ENCODE assay signal across 19 cellular contexts in the genomic region with DNA sequence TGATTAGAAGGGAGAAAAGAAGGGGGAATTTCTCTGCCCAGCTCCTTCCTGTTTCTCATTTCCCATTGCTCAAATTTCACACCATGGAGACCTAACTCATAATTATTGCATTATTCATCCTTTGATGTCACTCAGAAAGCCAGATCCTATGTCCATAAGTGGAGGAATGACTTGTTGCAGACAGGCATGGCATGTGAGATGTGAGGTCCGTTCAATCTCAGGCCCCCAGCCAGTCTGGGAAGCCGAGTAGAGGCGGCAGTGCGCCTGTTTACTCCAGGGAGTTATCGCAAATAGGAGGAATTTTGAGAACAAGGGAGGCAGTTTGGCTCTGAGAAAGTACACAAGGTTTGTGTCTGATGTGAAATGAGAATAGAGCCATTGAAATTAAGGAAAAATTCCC. TPM values are rescaled to one million over a fixed set of nuclear protein-coding genes. Genes with fewer than 3 reads are reported as not detected.
A peak's percentile ranks its signal among the peaks of the same experiment; 100 is the strongest.
DNase-seq lines count a peak whose midpoint lies in the region; ATAC-seq, FAIRE-seq and TF ChIP-seq lines count a peak whose summit lies in the region.
"Had no signal": no experiment of that assay in that cellular context is flagged by ENCODE, and none has a peak within 500 bp of the region (broad histone marks: within the 10 kb centered on the region; RNA-seq: fewer than 3 reads in every experiment).

No MANE protein-coding gene starts in this region.

- intact Hi-C loops in IMR-90 (cut with micrococcal nuclease): loop anchor here (5.0 kb wide), 1 partner anchor 74 kb away; no protein-coding TSS in a partner anchor
- intact Hi-C loops in esophagus muscularis mucosa (cut with DNase I): no loop called here
- intact Hi-C loops in pancreas (cut with DNase I): no loop called here

- TF ChIP-seq EP300 in esophagus muscularis mucosa (IDR thresholded peaks at IDR 0.05): no peak

- peak overlapping the region; percentile 82 for H2AFZ ChIP-seq in IMR-90 (replicated peaks; ENCODE audit: low read length, poor library complexity)

- TF ChIP-seq POLR2A in IMR-90 (IDR thresholded peaks at IDR 0.05; ENCODE audit: low read depth, low read length): no peak
- no peak for TF ChIP-seq POLR2A in esophagus muscularis mucosa (IDR thresholded peaks at IDR 0.05; ENCODE audit: low read depth)
- no peak for TF ChIP-seq POLR2A in GM12892 (IDR thresholded peaks at IDR 0.05; ENCODE audit: low read depth, low read length)

- FAIRE-seq in GM12892 (lab: Jason Lieb, UNC): no peak
- FAIRE-seq in pancreas (lab: Jason Lieb, UNC): no peak
- FAIRE-seq: A549, HepG2 had no signal

- no peak for TF ChIP-seq RAD21 in IMR-90 (IDR thresholded peaks at IDR 0.05; ENCODE audit: low read length)

- BruUV-seq in IMR-90 (replicated peaks; lab: Mats Ljungman, UMichigan): no TSS peak

- H3K4me2 ChIP-seq in IMR-90 (ENCODE audit: low read depth, low read length): peak overlapping the region; percentile 8; the same call in 1 of the 2 replicates
- H3K4me2 ChIP-seq: A549 had no signal

- H4K5ac ChIP-seq in IMR-90 (ENCODE audit: low read depth, low read length): no peak overlapping the region; the same call in 1 of the 2 replicates

- H2BK20ac ChIP-seq in IMR-90 (ENCODE audit: low read depth, low read length): peak overlapping the region; percentile 89

- peak overlapping the region; percentile 7 for H3K27ac ChIP-seq in IMR-90 (ENCODE audit: insufficient read depth, low read length)
- no peak overlapping the region for H3K27ac ChIP-seq in esophagus muscularis mucosa (replicated peaks in 1 of 4)
- H3K27ac ChIP-seq in mesodermal cell (ENCODE audit: low read depth, low read length, severe bottlenecking): peak overlapping the region; percentile 66
- no peak overlapping the region for H3K27ac ChIP-seq in pancreas
- H3K27ac ChIP-seq: A549, right lobe of liver had no signal

- peak; percentile 44 for ATAC-seq in IMR-90 (ENCODE audit: low read depth)
- no peak for ATAC-seq in HG02885 (IDR thresholded peaks at IDR 0.05; ENCODE audit: poor library complexity, unreplicated experiment)
- ATAC-seq in pancreas: no peak
- ATAC-seq: A549; activated CD8-positive, alpha-beta memory T cell treated with anti-CD3 and anti-CD28 coated beads, Interleukin-2, amount 10 ng/mL, durations not matched to agents 7 days and 5 days; CD8-positive, alpha-beta T cell; HepG2; right lobe of liver had no signal

- WGBS in IMR-90 (ENCODE audit: extremely low coverage in 2 of 2, insufficient read length in 1 of 2), 2 experiments: 22% methylated on average over 5 of the region's 5 CpGs; no CpG with 5 or more reads in 1 of the 2 experiments
- 65% methylated on average over 5 of the region's 5 CpGs for WGBS in esophagus muscularis mucosa
- WGBS in mesodermal cell (ENCODE audit: insufficient coverage in 2 of 2), 2 experiments: 79 to 81% methylated on average over 5 of the region's 5 CpGs
- WGBS in pancreas, 2 donors: 66 to 69% methylated on average over 5 of the region's 5 CpGs

- H3K4ac ChIP-seq in IMR-90 (ENCODE audit: low read depth, low read length): peak overlapping the region; percentile 37

- H3K27me3 ChIP-seq in IMR-90 (ENCODE audit: control insufficient read depth, insufficient read depth, low read length) (peaks cover 2% of the 10 kb centered on the region; the same call in 1 of the 2 replicates), esophagus muscularis mucosa (no peaks in the 10 kb centered on the region), pancreas (no peaks in the 10 kb centered on the region)
- H3K27me3 ChIP-seq: right lobe of liver, thyroid gland had no signal

- no peak for TF ChIP-seq CTCF in IMR-90 (conservative IDR thresholded peaks at IDR 0.05; ENCODE audit: low read depth, low read length)
- no peak for TF ChIP-seq CTCF in esophagus muscularis mucosa (IDR thresholded peaks at IDR 0.05)
- no peak for TF ChIP-seq CTCF in pancreas (IDR thresholded peaks at IDR 0.05)

- no peak overlapping the region for H3K4me3 ChIP-seq in IMR-90 (ENCODE audit: insufficient read depth, low read depth, low read length)
- H3K4me3 ChIP-seq in esophagus muscularis mucosa: no peak overlapping the region
- H3K4me3 ChIP-seq in mesodermal cell (ENCODE audit: extremely low read depth, insufficient read depth, low read length, poor library complexity, severe bottlenecking): no peak overlapping the region
- H3K4me3 ChIP-seq in pancreas: no peak overlapping the region
- H3K4me3 ChIP-seq: A549, right lobe of liver, thyroid gland had no signal

- in situ Hi-C loops in IMR-90 (cut with MboI; ENCODE audit: low sequenced_read_pairs): no loop called here

- H4K91ac ChIP-seq in IMR-90 (ENCODE audit: insufficient read depth, low read depth, low read length): peak overlapping the region; percentile 44; the same call in 1 of the 2 replicates

- peak overlapping the region; percentile 68 for H3K14ac ChIP-seq in IMR-90 (replicated peaks; ENCODE audit: low read depth, low read length)

- peak overlapping the region; percentile 33; the same call in 1 of the 3 replicates for H2BK15ac ChIP-seq in IMR-90 (ENCODE audit: low read depth, low read length)

- peak overlapping the region; percentile 11 for H2AK9ac ChIP-seq in IMR-90 (replicated peaks; ENCODE audit: low read depth, low read length, poor library complexity)

- H3K36me3 ChIP-seq in IMR-90 (ENCODE audit: control insufficient read depth, insufficient read depth, low read length) (no peaks in the 10 kb centered on the region), esophagus muscularis mucosa (no peaks in the 10 kb centered on the region), mesodermal cell (ENCODE audit: control insufficient read depth, insufficient read depth, low read length) (no peaks in the 10 kb centered on the region), pancreas (no peaks in the 10 kb centered on the region)
- H3K36me3 ChIP-seq: right lobe of liver, thyroid gland had no signal

- H2AK5ac ChIP-seq in IMR-90 (ENCODE audit: low read depth, low read length): no peak overlapping the region

- DNase-seq in AG08395 (ENCODE audit: low spot score) (peak; percentile 18), IMR-90 (peak; percentile 47), esophagus muscularis mucosa (ENCODE audit: extremely low spot score) (peak; percentile 84), GM12892 (ENCODE audit: insufficient read length) (no peak), pancreas (no peak), amniotic stem cell (lab: John Stamatoyannopoulos, UW) (no peak)
- DNase-seq: activated CD8-positive, alpha-beta memory T cell treated with anti-CD3 and anti-CD28 coated beads, Interleukin-2, amount 10 ng/mL, durations not matched to agents 7 days and 5 days; CD8-positive, alpha-beta T cell; DND-41; H9; NCI-H1092; right lobe of liver; SHP77; stimulated activated CD4-positive, alpha-beta T cell treated with anti-CD3 and anti-CD28 coated beads, Interleukin-4, amount 100 ng/mL, for 24 hours; thyroid gland had no signal

- no peak overlapping the region; the same call in 1 of the 2 replicates for H3K9ac ChIP-seq in IMR-90 (ENCODE audit: low read depth, low read length)

- peak overlapping the region; percentile 42; the same call in 1 of the 2 replicates for H3K18ac ChIP-seq in IMR-90 (ENCODE audit: low read depth, low read length)

- no peaks in the 10 kb centered on the region for H3K9me3 ChIP-seq in IMR-90 (ENCODE audit: control insufficient read depth, insufficient read depth, low read length)
- no peaks in the 10 kb centered on the region for H3K9me3 ChIP-seq in esophagus muscularis mucosa
- no peaks in the 10 kb centered on the region for H3K9me3 ChIP-seq in mesodermal cell (ENCODE audit: control insufficient read depth, low read length)
- H3K9me3 ChIP-seq in pancreas: no peaks in the 10 kb centered on the region
- H3K9me3 ChIP-seq: A549, right lobe of liver, thyroid gland had no signal

- dilution Hi-C loops in IMR-90 (cut with HindIII; ENCODE audit: low sequenced_read_pairs, unreplicated experiment): no loop called here

- H3K9me1 ChIP-seq in IMR-90 (ENCODE audit: insufficient read depth, low read length): no peaks in the 10 kb centered on the region; the same call in 1 of the 2 replicates

- POLR2A ChIA-PET in IMR-90 (lab: Charles Lee; ENCODE audit: unreplicated experiment): no interaction called here

- peak overlapping the region; percentile 92 for H2BK5ac ChIP-seq in IMR-90 (ENCODE audit: low read depth, low read length, poor library complexity, severe bottlenecking)

- H2BK120ac ChIP-seq in IMR-90 (ENCODE audit: low read depth, low read length): peak overlapping the region; percentile 66

- H4K8ac ChIP-seq in IMR-90 (ENCODE audit: low read depth in 2 of 2, low read length in 2 of 2): peak overlapping the region; percentile 20 to 47; a peak in 3 of 4 replicates

- H3K4me1 ChIP-seq in IMR-90 (ENCODE audit: control insufficient read depth, insufficient read depth, low read length) (peaks cover 7% of the 10 kb centered on the region), esophagus muscularis mucosa (no peaks in the 10 kb centered on the region), mesodermal cell (ENCODE audit: control insufficient read depth, insufficient read depth, low read length, poor library complexity, severe bottlenecking) (peaks cover 16% of the 10 kb centered on the region), pancreas (peaks cover 0 to 4% (median 0%) of the 10 kb centered on the region in 3 donors)
- H3K4me1 ChIP-seq: A549, thyroid gland had no signal

- H3K23ac ChIP-seq in IMR-90 (ENCODE audit: low read depth, low read length): no peak overlapping the region

- H3K56ac ChIP-seq in IMR-90 (ENCODE audit: extremely low read depth, insufficient read depth, low read length): no peak overlapping the region; the same call in 1 of the 2 replicates

- H4K20me1 ChIP-seq in IMR-90 (ENCODE audit: insufficient read depth, low read length): no peaks in the 10 kb centered on the region

- no peaks in the 10 kb centered on the region for H3K79me1 ChIP-seq in IMR-90 (ENCODE audit: low read depth in 1 of 2, low read length in 2 of 2)

- CTCF ChIA-PET in IMR-90 (lab: Yijun Ruan, JAX): interaction anchor here (0.6 kb wide), 1 partner anchor 153 kb away, joined by 4 read pairs; no protein-coding TSS in a partner anchor

TF ChIP-seq in IMR-90, 13 proteins besides CTCF, POLR2A, EP300 and RAD21 (continues in another document):
- TF ChIP-seq BHLHE40 (IDR thresholded peaks at IDR 0.05; ENCODE audit: low read depth, low read length): no peak

RNA-seq across cellular contexts. Expression of a gene that starts 26.9 kb away (rescaled TPM):
- total RNA-seq in IMR-90 (2012; rRNA removed): 8.1 and 9.5 TPM in 2 replicates
- 4.8 and 5.5 TPM in 2 replicates for polyA plus RNA-seq in IMR-90 (2012; rRNA removed)
- polyA plus RNA-seq in IMR-90 (2012; cell fraction: cytosol; rRNA removed): 3.4 and 5.4 TPM in 2 replicates
- polyA plus RNA-seq in IMR-90 (2012; cell fraction: nucleus; rRNA removed; ENCODE audit: low replicate concordance): 5.7 and 6.6 TPM in 2 replicates
- total RNA-seq in esophagus muscularis mucosa: 10 to 100 TPM; 19.1 to 37.3 (median 28.0) TPM
- polyA plus RNA-seq in mesodermal cell (2013, experiment 1 of 2): 12.4 TPM
- 12.4 TPM for polyA plus RNA-seq in mesodermal cell (2013, experiment 2 of 2)
- polyA plus RNA-seq in GM12892 (2012; ENCODE audit: missing spikeins): 0.13 TPM
- 10 to 100 TPM in 2 of 6 donors, 1 to 10 TPM in 4; 7.9 to 13.8 (median 8.6) TPM for total RNA-seq in pancreas
- 1 to 10 TPM; 6.9 to 8.2 TPM for polyA plus RNA-seq in pancreas

Comparison
In these comparisons a context has a peak if more than half of its experiments do, and no peak if none do; other contexts are left out.
1. DNase-seq: peak in AG08395 (single experiment), IMR-90 (single experiment) and esophagus muscularis mucosa (single experiment); none in GM12892 (single experiment), pancreas (0 of 6) and amniotic stem cell (single experiment).
2. H3K27ac ChIP-seq: peak in IMR-90 (single experiment) and mesodermal cell (single experiment); none in esophagus muscularis mucosa (0 of 4) and pancreas (0 of 4).